In genomic region chr5:9861664-9862256, GRCh38 we compare ENCODE assay signal across 25 cellular contexts.
A peak's percentile ranks its signal among the peaks of the same experiment; 100 is the strongest.
DNase-seq lines count a peak whose midpoint lies in the region; ATAC-seq and TF ChIP-seq lines count a peak whose summit lies in the region.
"Had no signal": no experiment of that assay in that cellular context is flagged by ENCODE, and none has a peak within 500 bp of the region (broad histone marks: within the 10 kb centered on the region; RNA-seq: fewer than 3 reads in every experiment).

No MANE protein-coding gene starts in this region.

- no peaks in the 10 kb centered on the region for H4K20me1 ChIP-seq in SK-N-SH (ENCODE audit: insufficient read depth)
- H4K20me1 ChIP-seq: BLaER1 had no signal

- in situ Hi-C loops in gastrocnemius medialis (cut with MboI; ENCODE audit: low sequenced_read_pairs in 4 of 4): no loop called here

- TF ChIP-seq EP300 in SK-N-SH (IDR thresholded peaks at IDR 0.05; ENCODE audit: borderline replicate concordance in 1 of 2, low read depth in 1 of 2, low read length in 1 of 2): peak in 1 of 2 experiments; percentile 97; a peak in 2 of 4 replicates
- no peak for TF ChIP-seq EP300 in ovary (IDR thresholded peaks at IDR 0.05)

- peaks cover 0 to 18% of the 10 kb centered on the region in 2 experiments; a peak in 2 of 4 replicates for H3K4me1 ChIP-seq in SK-N-SH (ENCODE audit: control insufficient read depth in 1 of 2, insufficient read depth in 2 of 2, low read depth in 1 of 2, low read length in 1 of 2)
- peaks cover 5 to 12% of the 10 kb centered on the region in 2 donors for H3K4me1 ChIP-seq in thyroid gland
- H3K4me1 ChIP-seq in ovary (ENCODE audit: insufficient read depth): no peaks in the 10 kb centered on the region
- no peaks in the 10 kb centered on the region for H3K4me1 ChIP-seq in gastrocnemius medialis
- H3K4me1 ChIP-seq: BLaER1, left lung, SJCRH30, suprapubic skin, vagina had no signal

- TF ChIP-seq POLR2A in thyroid gland (IDR thresholded peaks at IDR 0.05) (no peak), ovary (IDR thresholded peaks at IDR 0.05) (no peak), gastrocnemius medialis (IDR thresholded peaks at IDR 0.05) (no peak)

- peak overlapping the region in 1 of 2 experiments; percentile 90; a peak in 2 of 4 replicates for H3K27ac ChIP-seq in SK-N-SH (ENCODE audit: low read depth in 2 of 2, low read length in 1 of 2)
- H3K27ac ChIP-seq in thyroid gland: no peak overlapping the region
- H3K27ac ChIP-seq in ovary: no peak overlapping the region
- no peak overlapping the region for H3K27ac ChIP-seq in gastrocnemius medialis
- H3K27ac ChIP-seq: BLaER1, left lung, pancreas, SJCRH30, suprapubic skin, vagina, VCaP had no signal

- H3K9ac ChIP-seq in SK-N-SH: no peak overlapping the region
- H3K9ac ChIP-seq: BLaER1 had no signal

- no peak for TF ChIP-seq CTCF in SK-N-SH (IDR thresholded peaks at IDR 0.05)
- no peak for TF ChIP-seq CTCF in foreskin fibroblast (IDR thresholded peaks at IDR 0.05; ENCODE audit: low read depth, low read length)
- TF ChIP-seq CTCF in thyroid gland (IDR thresholded peaks at IDR 0.05): no peak
- no peak for TF ChIP-seq CTCF in ovary (IDR thresholded peaks at IDR 0.05)
- no peak for TF ChIP-seq CTCF in gastrocnemius medialis (IDR thresholded peaks at IDR 0.05 in 4 of 5, conservative IDR thresholded peaks at IDR 0.05 in 1 of 5)

- H3K79me2 ChIP-seq in SK-N-SH (ENCODE audit: insufficient read depth): no peaks in the 10 kb centered on the region

- POLR2A ChIA-PET in SK-N-SH (lab: Yijun Ruan, JAX): interaction anchor here (0.6 to 1.3 kb wide), 4 partner anchors 36 to 371 kb away, joined by 3 to 4 read pairs (median 4); no protein-coding TSS in a partner anchor

- H2AFZ ChIP-seq in SK-N-SH (ENCODE audit: low read depth): no peak overlapping the region

- no peak overlapping the region for H3K4me2 ChIP-seq in SK-N-SH
- H3K4me2 ChIP-seq: BLaER1 had no signal

- WGBS in SK-N-SH (ENCODE audit: low lambda C conversion rate): 6% methylated on average over 8 of the region's 8 CpGs
- 32 to 34% methylated on average over 8 of the region's 8 CpGs for WGBS in thyroid gland, 2 donors
- WGBS in ovary, 3 donors: 35 to 45% (median 37%) methylated on average over 8 of the region's 8 CpGs

- intact Hi-C loops in thyroid gland (cut with DNase I): no loop called here
- intact Hi-C loops in ovary (cut with DNase I): no loop called here
- intact Hi-C loops in gastrocnemius medialis (cut with DNase I; ENCODE audit: low total_unique reads): no loop called here

- H3K9me3 ChIP-seq in SK-N-SH (peaks cover 12% of the 10 kb centered on the region; the same call in 1 of the 2 replicates), thyroid gland (no peaks in the 10 kb centered on the region), ovary (no peaks in the 10 kb centered on the region), gastrocnemius medialis (peaks cover 0 to 7% (median 0%) of the 10 kb centered on the region in 3 donors)
- H3K9me3 ChIP-seq: pancreas, SJCRH30, vagina had no signal

- H3K36me3 ChIP-seq in SK-N-SH (replicated peaks in 1 of 2; ENCODE audit: control insufficient read depth in 1 of 2, insufficient read depth in 2 of 2, low read length in 1 of 2) (no peaks in the 10 kb centered on the region), thyroid gland (no peaks in the 10 kb centered on the region), ovary (no peaks in the 10 kb centered on the region), gastrocnemius medialis (no peaks in the 10 kb centered on the region)
- H3K36me3 ChIP-seq: BLaER1, left lung, MG63, pancreas, SJCRH30, suprapubic skin, vagina had no signal

- no peaks in the 10 kb centered on the region for H3K9me2 ChIP-seq in SK-N-SH

- no peaks in the 10 kb centered on the region for H3K27me3 ChIP-seq in SK-N-SH (ENCODE audit: insufficient read depth)
- no peaks in the 10 kb centered on the region for H3K27me3 ChIP-seq in thyroid gland
- no peaks in the 10 kb centered on the region for H3K27me3 ChIP-seq in ovary
- no peaks in the 10 kb centered on the region for H3K27me3 ChIP-seq in gastrocnemius medialis
- H3K27me3 ChIP-seq: BLaER1, left lung, MG63, pancreas, SJCRH30, suprapubic skin, vagina had no signal

- TF ChIP-seq RAD21 in SK-N-SH (IDR thresholded peaks at IDR 0.05; ENCODE audit: low read length): peak; percentile 46

- no peaks in the 10 kb centered on the region for H3F3A ChIP-seq in SK-N-SH (replicated peaks; ENCODE audit: insufficient read depth)

- DNase-seq in ELF-1 (ENCODE audit: low read depth, low spot score): peak; percentile 10
- DNase-seq in SK-N-SH: peak; percentile 79
- peak; percentile 88 to 94 for DNase-seq in foreskin fibroblast
- peak; percentile 44 to 59 for DNase-seq in thyroid gland
- no peak for DNase-seq in ovary
- no peak for DNase-seq in gastrocnemius medialis
- DNase-seq: aorta; cerebellar nuclear complex; COR-L47; DND-41; effector CD8-positive, alpha-beta T cell; H7; left lung; MG63; natural killer cell; NCI-H1436 treated with DMSO at 0.1 percent for 48 hours; NK-92 treated with Interleukin-12 subunit alpha and Interleukin-12 subunit beta, amount 100 ng/mL, for 24 hours; pancreas; SJCRH30 had no signal

- no peak for ATAC-seq in gastrocnemius medialis
- ATAC-seq in HG03039 (IDR thresholded peaks at IDR 0.05; ENCODE audit: unreplicated experiment): no peak
- ATAC-seq: left lung, natural killer cell, Panc1, pancreas had no signal

- H3K4me3 ChIP-seq in SK-N-SH (ENCODE audit: low read depth in 2 of 2, low read length in 1 of 2) (no peak overlapping the region), foreskin fibroblast (ENCODE audit: low read depth in 1 of 2, low read length in 2 of 2) (no peak overlapping the region), thyroid gland (replicated peaks in 1 of 3) (no peak overlapping the region), ovary (no peak overlapping the region), gastrocnemius medialis (no peak overlapping the region)
- H3K4me3 ChIP-seq: BLaER1, left lung, MG63, pancreas, SJCRH30, suprapubic skin, vagina had no signal

- CTCF ChIA-PET in SK-N-SH (lab: Yijun Ruan, JAX): interaction anchor here (0.7 to 2.8 kb wide), 6 partner anchors 12 to 371 kb away, joined by 3 to 10 read pairs (median 4); no protein-coding TSS in a partner anchor

TF ChIP-seq in SK-N-SH, 30 proteins besides CTCF, POLR2A, EP300 and RAD21:
- TF ChIP-seq RCOR1 (IDR thresholded peaks at IDR 0.05; ENCODE audit: low read length) (peak; percentile 94), TCF12 (IDR thresholded peaks at IDR 0.05) (peak; percentile 50), FOXJ3 (CRISPR knock-in tag; IDR thresholded peaks at IDR 0.05) (peak; percentile 61; the same call in 1 of the 2 replicates), GATA2 (CRISPR knock-in tag; IDR thresholded peaks at IDR 0.05) (peak; percentile 96), SMC3 (IDR thresholded peaks at IDR 0.05; ENCODE audit: low read depth, low read length) (no peak), MAX (IDR thresholded peaks at IDR 0.05; ENCODE audit: low read depth) (no peak), MXI1 (IDR thresholded peaks at IDR 0.05; ENCODE audit: low read depth, low read length) (peak; percentile 72; the same call in 1 of the 2 replicates), CHD2 (IDR thresholded peaks at IDR 0.05; ENCODE audit: low read length, partially characterized antibody) (peak; percentile 85)

Comparison
In these comparisons a context has a peak if more than half of its experiments do, and no peak if none do; other contexts are left out.
1. DNase-seq: peak in ELF-1 (single experiment), SK-N-SH (single experiment), foreskin fibroblast (2 of 2) and thyroid gland (2 of 2); none in ovary (0 of 5) and gastrocnemius medialis (0 of 2).